8 cellular contexts compared by ENCODE assay signal in the genomic region with DNA sequence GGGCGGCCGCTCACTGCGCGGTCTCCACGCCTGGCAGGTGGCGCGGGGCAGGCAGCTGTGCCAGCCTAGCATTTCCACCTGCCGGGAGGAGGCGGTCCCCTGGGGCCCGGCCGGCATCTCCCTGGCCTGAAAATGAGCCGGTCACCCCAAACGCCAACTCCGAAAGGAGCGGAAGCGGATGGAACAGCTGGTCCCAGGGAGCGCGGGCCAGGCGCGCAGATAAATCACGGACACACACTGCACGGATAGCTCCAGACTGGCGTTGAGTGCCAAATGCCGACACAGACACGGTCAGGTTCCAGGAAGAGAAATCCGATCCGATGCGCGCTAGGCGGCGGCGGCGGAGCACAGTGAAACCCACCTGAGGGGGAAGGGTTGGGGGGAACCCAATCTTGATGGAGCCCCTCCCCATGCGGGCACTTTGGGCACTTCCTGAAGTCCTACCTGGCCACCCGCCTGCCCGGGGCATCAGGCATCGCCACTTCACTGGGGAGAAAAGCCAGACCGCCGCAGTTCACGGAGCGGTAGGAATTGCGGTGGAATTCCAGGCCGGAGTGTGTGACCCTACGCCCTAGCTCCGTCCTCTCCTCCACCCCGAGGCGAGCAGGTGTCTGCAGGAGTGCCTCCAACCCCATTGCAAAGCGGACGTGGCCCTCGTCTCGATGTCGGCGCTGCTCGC. TPM values are rescaled to one million over a fixed set of nuclear protein-coding genes. Genes with fewer than 3 reads are reported as not detected.
DNase-seq lines count a peak whose midpoint lies in the region; ATAC-seq, FAIRE-seq and TF ChIP-seq lines count a peak whose summit lies in the region.

No MANE protein-coding gene starts in this region.

- peaks cover 6% of the 10 kb centered on the region for H3K36me3 Mint-ChIP-seq in MCF 10A (ENCODE audit: insufficient read depth, unreplicated experiment)

- H3K4me1 ChIP-seq in testis (peaks cover 14% of the 10 kb centered on the region), tibial nerve (peaks cover 0 to 17% (median 11%) of the 10 kb centered on the region in 4 donors)

- peak overlapping the region in 1 of 2 donors; percentile 12 for H3K4me3 ChIP-seq in testis
- H3K4me3 ChIP-seq in tibial nerve, result peak overlapping the region in 1 of 4 donors; percentile 34

- H3K27ac ChIP-seq in testis, result no peak overlapping the region
- no peak overlapping the region for H3K27ac ChIP-seq in tibial nerve

- no peaks in the 10 kb centered on the region for H3K4me1 Mint-ChIP-seq in MCF 10A (ENCODE audit: insufficient read depth, unreplicated experiment)

- no peak for TF ChIP-seq POLR2A in testis (IDR thresholded peaks at IDR 0.05)
- TF ChIP-seq POLR2A in GM12891 (IDR thresholded peaks at IDR 0.05; ENCODE audit: low read depth, low read length), result no peak
- no peak for TF ChIP-seq POLR2A in tibial nerve (IDR thresholded peaks at IDR 0.05)

- no TSS peak for BruUV-seq in MCF 10A (replicated peaks; lab: Mats Ljungman, UMichigan)

- no peak for TF ChIP-seq EP300 in tibial nerve (IDR thresholded peaks at IDR 0.05)

- FAIRE-seq in GM12891 (lab: Jason Lieb, UNC), result no peak

- no peaks in the 10 kb centered on the region for H3K9me3 Mint-ChIP-seq in MCF 10A (ENCODE audit: unreplicated experiment)

- H3K27me3 Mint-ChIP-seq in MCF 10A (ENCODE audit: insufficient read depth, unreplicated experiment), result peaks cover 30% of the 10 kb centered on the region

- intact Hi-C loops in MCF 10A (cut with micrococcal nuclease) (no loop called here), testis (cut with DNase I; ENCODE audit: low total_unique reads) (no loop called here)

- no peaks in the 10 kb centered on the region for H3K9me3 ChIP-seq in testis
- no peaks in the 10 kb centered on the region for H3K9me3 ChIP-seq in tibial nerve

- H3K27me3 ChIP-seq in testis (no peaks in the 10 kb centered on the region), tibial nerve (peaks cover 0 to 60% of the 10 kb centered on the region in 2 donors)

- H3K36me3 ChIP-seq in testis (ENCODE audit: low read depth, missing control alignments), result no peaks in the 10 kb centered on the region
- H3K36me3 ChIP-seq in tibial nerve, result no peaks in the 10 kb centered on the region

- H3K27ac Mint-ChIP-seq in MCF 10A (ENCODE audit: low read depth, unreplicated experiment), result no peak overlapping the region

- TF ChIP-seq CTCF in MCF 10A (IDR thresholded peaks at IDR 0.05; ENCODE audit: unreplicated experiment) (no peak), testis (IDR thresholded peaks at IDR 0.05) (no peak), tibial nerve (IDR thresholded peaks at IDR 0.05) (no peak)

- WGBS in testis, 2 donors, result 2 to 3% methylated on average over 8 to 49 of the region's 54 CpGs
- 4 to 9% methylated on average over 16 to 40 of the region's 54 CpGs for WGBS in tibial nerve, 2 donors

- ATAC-seq in left lobe of liver, result peak; percentile 68

- CTCF ChIA-PET in MCF 10A (lab: Yijun Ruan, JAX), result no interaction called here

- POLR2A ChIA-PET in MCF 10A (lab: Yijun Ruan, JAX), result no interaction called here

- peak; percentile 66 for DNase-seq in NCI-H1105 (lab: John Stamatoyannopoulos, UW)
- DNase-seq in MCF 10A (ENCODE audit: unreplicated experiment), result peak; percentile 16
- DNase-seq in left lobe of liver (ENCODE audit: low spot score), result no peak
- peak; percentile 34 for DNase-seq in testis
- no peak for DNase-seq in GM12891 (ENCODE audit: insufficient read length, low spot score)
- DNase-seq in NCI-H774 (lab: John Stamatoyannopoulos, UW), result no peak
- DNase-seq in tibial nerve (ENCODE audit: low spot score in 2 of 2), result no peak
- DNase-seq in activated naive CD4-positive, alpha-beta T cell treated with anti-CD3 and anti-CD28 coated beads, Interleukin-2, amount 50 U/mL, for 16 hours, result no peak

- peak overlapping the region; percentile 64 for H3K4me3 Mint-ChIP-seq in MCF 10A (ENCODE audit: unreplicated experiment)

TF ChIP-seq in GM12891, 5 proteins besides CTCF, POLR2A, EP300 and RAD21:
- no peak for TF ChIP-seq PAX5 (IDR thresholded peaks at IDR 0.05; ENCODE audit: insufficient read depth, low read length, severe bottlenecking)
- TF ChIP-seq SPI1 (IDR thresholded peaks at IDR 0.05; ENCODE audit: low read depth, low read length), result no peak
- TF ChIP-seq POU2F2 (IDR thresholded peaks at IDR 0.05; ENCODE audit: low read depth, low read length), result no peak
- no peak for TF ChIP-seq TAF1 (IDR thresholded peaks at IDR 0.05; ENCODE audit: low read depth, low read length)
- TF ChIP-seq POLR2AphosphoS5 (IDR thresholded peaks at IDR 0.05; ENCODE audit: low read depth, low read length), result no peak

RNA-seq across cellular contexts. Expression of a gene that starts 0.6 kb away (rescaled TPM):
- total RNA-seq in MCF 10A (2022), result 0.05 TPM in 1 of 2 replicates, not detected in the other
- total RNA-seq in left lobe of liver, result not detected
- total RNA-seq in testis, result 1 to 10 TPM in 1 of 2 donors, under 1 TPM in 1; 0.87 to 1.1 TPM
- 1.9 TPM for polyA plus RNA-seq in testis (ENCODE audit: insufficient read depth, low read depth, low replicate concordance)
- polyA plus RNA-seq in GM12891 (2012; ENCODE audit: low read depth, missing spikeins), result 0.04 TPM
- not detected for total RNA-seq in tibial nerve

Comparison
In these comparisons a context has a peak if more than half of its experiments do, and no peak if none do; other contexts are left out.
1. DNase-seq: peak in NCI-H1105 (single experiment), MCF 10A (single experiment) and testis (single experiment); none in left lobe of liver (single experiment), GM12891 (single experiment), NCI-H774 (single experiment), tibial nerve (0 of 2) and activated naive CD4-positive, alpha-beta T cell treated with anti-CD3 and anti-CD28 coated beads, Interleukin-2, amount 50 U/mL, for 16 hours (single experiment).